ENCODE assay signal across 16 cellular contexts in genomic region chr7:17186745-17187144, GRCh38.
DNase-seq lines count a peak whose midpoint lies in the region; ATAC-seq, FAIRE-seq and TF ChIP-seq lines count a peak whose summit lies in the region.
"Had no signal": no experiment of that assay in that cellular context is flagged by ENCODE, and none has a peak within 500 bp of the region (broad histone marks: within the 10 kb centered on the region; RNA-seq: fewer than 3 reads in every experiment).

No MANE protein-coding gene starts in this region.

- no peaks in the 10 kb centered on the region for H4K20me1 ChIP-seq in HepG2 (ENCODE audit: insufficient read depth, low read length)

- H3K79me2 ChIP-seq in HepG2 (ENCODE audit: insufficient read depth, low read length) = no peaks in the 10 kb centered on the region

- H3K4me2 ChIP-seq in HepG2 (ENCODE audit: low read depth, low read length) = no peak overlapping the region

- H3K27ac ChIP-seq in HepG2 (ENCODE audit: extremely low read length, insufficient read depth, low read length) = no peak overlapping the region
- H3K27ac ChIP-seq: SJCRH30 had no signal

- in situ Hi-C loops in HepG2 (cut with HindIII; ENCODE audit: extremely low pct_ligation_motif_present, low pct_unique_long_range_greater_than_20kb) = no loop called here

- no peak for ATAC-seq in stimulated activated naive CD8-positive, alpha-beta T cell treated with anti-CD3 and anti-CD28 coated beads, Interleukin-15, amount 100 ng/mL, for 72 hours
- no peak for ATAC-seq in stimulated activated naive CD8-positive, alpha-beta T cell treated with anti-CD3 and anti-CD28 coated beads, Interleukin-15, Interleukin-2, amounts not matched to agents 100 U/mL and 50 U/mL, for 24 hours
- no peak for ATAC-seq in activated T-helper 17 cell treated with anti-CD3 and anti-CD28 coated beads, Interleukin-2, amount 50 U/mL, for 72 hours (replicated peaks)
- no peak for ATAC-seq in HepG2

- no TSS peak for BruUV-seq in HepG2 (replicated peaks; lab: Mats Ljungman, UMichigan)

- H3K9me3 Mint-ChIP-seq in stimulated activated naive CD8-positive, alpha-beta T cell treated with anti-CD3 and anti-CD28 coated beads, Interleukin-15, amount 100 ng/mL, for 72 hours = no peaks in the 10 kb centered on the region
- H3K9me3 Mint-ChIP-seq in activated T-helper 17 cell treated with anti-CD3 and anti-CD28 coated beads, Interleukin-2, amount 50 U/mL, for 72 hours = no peaks in the 10 kb centered on the region
- no peaks in the 10 kb centered on the region for H3K9me3 Mint-ChIP-seq in activated naive CD4-positive, alpha-beta T cell treated with anti-CD3 and anti-CD28 coated beads for 36 hours
- H3K9me3 Mint-ChIP-seq: CD4-positive, alpha-beta T cell had no signal

- no peaks in the 10 kb centered on the region for H3K9me3 ChIP-seq in HepG2 (ENCODE audit: low read length)
- H3K9me3 ChIP-seq: SJCRH30 had no signal

- WGBS in HepG2 (ENCODE audit: low lambda C conversion rate) = 89% methylated on average over 1 of the region's 1 CpG

- H3K36me3 ChIP-seq in HepG2 (replicated peaks in 1 of 2; ENCODE audit: control insufficient read depth in 1 of 2, insufficient read depth in 2 of 2, low read length in 2 of 2) = no peaks in the 10 kb centered on the region
- H3K36me3 ChIP-seq: SJCRH30 had no signal

- CTCF ChIA-PET in HepG2 (lab: Yijun Ruan, JAX; ENCODE audit: low intra/inter-chr PET ratio, low total read pairs) = no interaction called here
- CTCF ChIA-PET in activated naive CD4-positive, alpha-beta T cell treated with anti-CD3 and anti-CD28 coated beads for 36 hours (lab: Charles Lee) = interaction anchor here (1.2 kb wide), 1 partner anchor 114 kb away, joined by 5 read pairs; no protein-coding TSS in a partner anchor

- no peaks in the 10 kb centered on the region for H3K27me3 Mint-ChIP-seq in stimulated activated naive CD8-positive, alpha-beta T cell treated with anti-CD3 and anti-CD28 coated beads, Interleukin-15, amount 100 ng/mL, for 72 hours
- H3K27me3 Mint-ChIP-seq in activated T-helper 17 cell treated with anti-CD3 and anti-CD28 coated beads, Interleukin-2, amount 50 U/mL, for 72 hours = no peaks in the 10 kb centered on the region
- H3K27me3 Mint-ChIP-seq in activated naive CD4-positive, alpha-beta T cell treated with anti-CD3 and anti-CD28 coated beads for 36 hours (ENCODE audit: low read depth) = no peaks in the 10 kb centered on the region
- H3K27me3 Mint-ChIP-seq: CD4-positive, alpha-beta T cell had no signal

- POLR2A ChIA-PET in HepG2 (lab: Yijun Ruan, JAX) = no interaction called here

- H3K27ac Mint-ChIP-seq in stimulated activated naive CD8-positive, alpha-beta T cell treated with anti-CD3 and anti-CD28 coated beads, Interleukin-15, amount 100 ng/mL, for 72 hours = peak overlapping the region; percentile 5 to 27
- peak overlapping the region; percentile 47 for H3K27ac Mint-ChIP-seq in activated T-helper 17 cell treated with anti-CD3 and anti-CD28 coated beads, Interleukin-2, amount 50 U/mL, for 72 hours
- H3K27ac Mint-ChIP-seq in activated naive CD4-positive, alpha-beta T cell treated with anti-CD3 and anti-CD28 coated beads for 36 hours = no peak overlapping the region
- H3K27ac Mint-ChIP-seq: CD4-positive, alpha-beta T cell had no signal

- TF ChIP-seq POLR2A in HepG2 (IDR thresholded peaks at IDR 0.05; ENCODE audit: insufficient read depth in 1 of 2, low read depth in 2 of 2, low read length in 2 of 2) = no peak

- no peak for TF ChIP-seq RAD21 in HepG2 (CRISPR knock-in tag; IDR thresholded peaks at IDR 0.05)

- FAIRE-seq in HepG2 (lab: Jason Lieb, UNC) = no peak
- FAIRE-seq: D721Med had no signal

- no peak for TF ChIP-seq EP300 in HepG2 (IDR thresholded peaks at IDR 0.05; ENCODE audit: low read depth in 2 of 2, low read length in 2 of 2)
- TF ChIP-seq EP300 in HepG2 (CRISPR knock-in tag; IDR thresholded peaks at IDR 0.05; ENCODE audit: borderline replicate concordance) = no peak

- no peak overlapping the region for H3K4me3 ChIP-seq in HepG2 (replicated peaks in 1 of 3; ENCODE audit: insufficient read depth in 1 of 3, low read depth in 2 of 3, low read length in 3 of 3)
- H3K4me3 ChIP-seq: SJCRH30 had no signal

- DNase-seq in stimulated activated naive CD8-positive, alpha-beta T cell treated with anti-CD3 and anti-CD28 coated beads, Interleukin-15, amount 100 ng/mL, for 72 hours = no peak
- no peak for DNase-seq in stimulated activated naive CD8-positive, alpha-beta T cell treated with anti-CD3 and anti-CD28 coated beads, Interleukin-15, Interleukin-2, amounts not matched to agents 100 U/mL and 50 U/mL, for 24 hours
- no peak for DNase-seq in HepG2 (ENCODE audit: low spot score)
- DNase-seq in NCI-H226 = no peak
- DNase-seq in SKM-1 treated with dmso at 0.1 percent for 144 hours (lab: John Stamatoyannopoulos, UW; ENCODE audit: unreplicated experiment) = no peak
- no peak for DNase-seq in activated naive CD4-positive, alpha-beta T cell treated with anti-CD3 and anti-CD28 coated beads for 36 hours
- DNase-seq: AML-193; CD4-positive, alpha-beta T cell; MM.1S; NCI-H1105 treated with DMSO at 0.1 percent for 48 hours; NCI-H187 treated with DMSO at 0.1 percent for 48 hours; NCI-H446 treated with DMSO at 0.1 percent for 48 hours; NCI-H774; SJCRH30 had no signal

- H3K27me3 ChIP-seq in HepG2 (ENCODE audit: control insufficient read depth in 1 of 2, insufficient read depth in 2 of 2, low read length in 2 of 2) = no peaks in the 10 kb centered on the region
- H3K27me3 ChIP-seq: SJCRH30 had no signal

- H3K4me3 Mint-ChIP-seq in stimulated activated naive CD8-positive, alpha-beta T cell treated with anti-CD3 and anti-CD28 coated beads, Interleukin-15, amount 100 ng/mL, for 72 hours = no peak overlapping the region
- peak overlapping the region; percentile 50 for H3K4me3 Mint-ChIP-seq in activated T-helper 17 cell treated with anti-CD3 and anti-CD28 coated beads, Interleukin-2, amount 50 U/mL, for 72 hours
- H3K4me3 Mint-ChIP-seq in activated naive CD4-positive, alpha-beta T cell treated with anti-CD3 and anti-CD28 coated beads for 36 hours = no peak overlapping the region
- H3K4me3 Mint-ChIP-seq: CD4-positive, alpha-beta T cell had no signal

- intact Hi-C loops in HepG2 (cut with micrococcal nuclease; ENCODE audit: unreplicated experiment) = no loop called here
- intact Hi-C loops in activated naive CD4-positive, alpha-beta T cell treated with anti-CD3 and anti-CD28 coated beads for 36 hours (cut with micrococcal nuclease) = no loop called here

- peak; percentile 43 for TF ChIP-seq CTCF in HepG2 (CRISPR knock-in tag; IDR thresholded peaks at IDR 0.05)

- H3K4me1 ChIP-seq in HepG2 (ENCODE audit: insufficient read depth, low read length) = peaks cover 43% of the 10 kb centered on the region
- H3K4me1 ChIP-seq: SJCRH30 had no signal

- H3K9ac ChIP-seq in HepG2 (ENCODE audit: insufficient read depth, low read depth, low read length) = no peak overlapping the region

- H3K4me1 Mint-ChIP-seq in stimulated activated naive CD8-positive, alpha-beta T cell treated with anti-CD3 and anti-CD28 coated beads, Interleukin-15, amount 100 ng/mL, for 72 hours = peaks cover 23% of the 10 kb centered on the region
- H3K4me1 Mint-ChIP-seq in activated T-helper 17 cell treated with anti-CD3 and anti-CD28 coated beads, Interleukin-2, amount 50 U/mL, for 72 hours = peaks cover 9% of the 10 kb centered on the region
- H3K4me1 Mint-ChIP-seq in activated naive CD4-positive, alpha-beta T cell treated with anti-CD3 and anti-CD28 coated beads for 36 hours (ENCODE audit: low read depth) = peaks cover 14% of the 10 kb centered on the region

- no peaks in the 10 kb centered on the region for H3K36me3 Mint-ChIP-seq in activated T-helper 17 cell treated with anti-CD3 and anti-CD28 coated beads, Interleukin-2, amount 50 U/mL, for 72 hours (ENCODE audit: low read depth)
- no peaks in the 10 kb centered on the region for H3K36me3 Mint-ChIP-seq in activated naive CD4-positive, alpha-beta T cell treated with anti-CD3 and anti-CD28 coated beads for 36 hours (ENCODE audit: low read depth)

- no peak overlapping the region for H2AFZ ChIP-seq in HepG2 (ENCODE audit: low read length)

TF ChIP-seq in HepG2, 621 proteins besides CTCF, POLR2A, EP300 and RAD21 (continues in another document):
- TF ChIP-seq ZNF180 (CRISPR knock-in tag; IDR thresholded peaks at IDR 0.05; ENCODE audit: borderline replicate concordance, low read depth) (no peak), MIER2 (CRISPR knock-in tag; IDR thresholded peaks at IDR 0.05) (no peak), POGZ (CRISPR knock-in tag; IDR thresholded peaks at IDR 0.05) (peak; percentile 17; the same call in 1 of the 2 replicates), ZFP36 (IDR thresholded peaks at IDR 0.05; ENCODE audit: borderline replicate concordance, low read depth, low read length, partially characterized antibody) (no peak), HOMEZ (CRISPR knock-in tag; IDR thresholded peaks at IDR 0.05; ENCODE audit: low read depth) (peak; percentile 53; the same call in 1 of the 2 replicates), ZNF235 (CRISPR knock-in tag; IDR thresholded peaks at IDR 0.05; ENCODE audit: borderline replicate concordance) (no peak), STAG1 (CRISPR knock-in tag; IDR thresholded peaks at IDR 0.05) (peak; percentile 70), KAT2B (IDR thresholded peaks at IDR 0.05; ENCODE audit: borderline replicate concordance, low read depth, low read length) (no peak), MTA1 (CRISPR knock-in tag; IDR thresholded peaks at IDR 0.05; ENCODE audit: borderline replicate concordance) (no peak), ZSCAN29 (CRISPR knock-in tag; conservative IDR thresholded peaks at IDR 0.05) (no peak)
